9 cellular contexts compared by ENCODE assay signal in the genomic region with DNA sequence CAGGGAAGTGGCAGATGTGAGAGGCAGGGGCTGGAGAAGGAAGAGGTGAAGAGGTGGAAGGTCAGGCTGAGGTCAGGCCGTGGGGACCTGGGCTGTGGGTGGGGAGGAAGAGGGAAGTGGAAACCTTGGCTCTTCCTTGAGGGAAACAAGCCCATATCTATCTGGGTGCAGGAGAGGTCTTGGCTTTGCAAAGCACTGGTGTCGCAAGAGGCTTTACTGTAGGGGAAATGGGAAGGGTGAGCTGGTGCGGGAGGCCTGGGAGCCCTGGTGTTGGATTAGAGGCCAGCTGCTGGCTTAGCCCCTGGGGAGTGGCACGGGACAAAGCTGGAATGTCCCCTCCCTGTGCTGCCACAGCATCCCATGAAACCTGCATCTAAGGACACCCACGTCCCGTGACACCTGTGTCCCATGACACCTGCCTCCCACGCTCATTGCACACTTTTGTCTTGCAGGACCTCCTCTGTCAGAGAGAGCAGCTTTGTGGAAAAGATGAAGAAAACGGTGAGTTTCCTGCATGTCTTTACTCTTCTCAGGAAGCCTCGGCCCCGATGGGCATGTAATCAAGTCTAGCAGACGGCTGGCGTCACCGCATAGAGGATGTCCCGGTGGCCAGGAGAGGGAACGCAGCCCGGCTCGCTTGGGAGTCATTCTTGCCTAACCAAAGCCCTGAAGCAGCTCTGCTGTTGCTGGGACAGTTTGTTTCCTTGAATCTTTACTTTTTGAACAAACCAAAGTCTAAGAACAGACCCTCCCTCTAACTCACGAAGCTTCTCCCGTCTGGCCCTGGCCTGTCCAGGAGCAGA. TPM values are rescaled to one million over a fixed set of nuclear protein-coding genes. Genes with fewer than 3 reads are reported as not detected.
DNase-seq lines count a peak whose midpoint lies in the region; ATAC-seq and TF ChIP-seq lines count a peak whose summit lies in the region.
"Had no signal": no experiment of that assay in that cellular context is flagged by ENCODE, and none has a peak within 500 bp of the region (broad histone marks: within the 10 kb centered on the region; RNA-seq: fewer than 3 reads in every experiment).

No MANE protein-coding gene starts in this region.

- 30 to 38% methylated on average over 5 of the region's 19 CpGs for WGBS in gastroesophageal sphincter (ENCODE audit: low coverage in 1 of 2), 2 donors
- 66% methylated on average over 19 of the region's 19 CpGs for WGBS in prostate gland

- in situ Hi-C loops in G401 (cut with HindIII; ENCODE audit: low sequenced_read_pairs), result no loop called here

- H3K27ac ChIP-seq in RWPE1 (peak overlapping the region; percentile 6; the same call in 1 of the 2 replicates), gastroesophageal sphincter (peak overlapping the region in 3 of 4 donors; percentile 55 to 71 (median 68)), prostate gland (peak overlapping the region; percentile 27 to 30)

- intact Hi-C loops in prostate gland (cut with DNase I), result no loop called here

- ATAC-seq in gastroesophageal sphincter (peak; percentile 77), HG02870 (IDR thresholded peaks at IDR 0.05; ENCODE audit: unreplicated experiment) (no peak)

- H3K9me3 ChIP-seq in gastroesophageal sphincter (no peaks in the 10 kb centered on the region), prostate gland (no peaks in the 10 kb centered on the region)

- H3K27me3 ChIP-seq in gastroesophageal sphincter (no peaks in the 10 kb centered on the region), prostate gland (replicated peaks; ENCODE audit: insufficient read depth) (no peaks in the 10 kb centered on the region)

- DNase-seq in G401 (ENCODE audit: low spot score), result peak; percentile 27
- DNase-seq in RWPE1 (ENCODE audit: low spot score), result no peak
- DNase-seq in prostate gland (ENCODE audit: low spot score), result no peak
- DNase-seq in H4 (ENCODE audit: low spot score), result no peak
- DNase-seq in NCI-H1417 treated with DMSO at 0.1 percent for 48 hours (lab: John Stamatoyannopoulos, UW), result no peak
- no peak for DNase-seq in pons (ENCODE audit: low spot score)
- DNase-seq: activated effector memory CD4-positive, alpha-beta T cell treated with Interleukin-2 at 50 U/mL for 16 hours had no signal

- TF ChIP-seq EP300 in gastroesophageal sphincter (IDR thresholded peaks at IDR 0.05), result no peak

- H3K4me1 ChIP-seq in gastroesophageal sphincter (peaks cover 0 to 54% (median 28%) of the 10 kb centered on the region in 3 donors), prostate gland (replicated peaks) (peaks cover 2% of the 10 kb centered on the region)

- CTCF ChIA-PET in RWPE1 (lab: Yijun Ruan, JAX), result interaction anchor here (0.6 to 1.2 kb wide), 2 partner anchors 14 to 111 kb away, joined by 3 read pairs; no protein-coding TSS in a partner anchor

- TF ChIP-seq POLR2A in gastroesophageal sphincter (IDR thresholded peaks at IDR 0.05) (no peak), prostate gland (IDR thresholded peaks at IDR 0.05) (no peak)

- H3K36me3 ChIP-seq in gastroesophageal sphincter (peaks cover 0 to 31% of the 10 kb centered on the region in 2 donors), prostate gland (no peaks in the 10 kb centered on the region)

- POLR2A ChIA-PET in RWPE1 (lab: Yijun Ruan, JAX; ENCODE audit: low non-redundant PET), result interaction anchor here (0.7 kb wide), 1 partner anchor 66 kb away, joined by 3 read pairs; no protein-coding TSS in a partner anchor

- H3K4me3 ChIP-seq in gastroesophageal sphincter (no peak overlapping the region), prostate gland (no peak overlapping the region)

- TF ChIP-seq CTCF in RWPE1 (conservative IDR thresholded peaks at IDR 0.05; ENCODE audit: low read depth) (no peak), gastroesophageal sphincter (IDR thresholded peaks at IDR 0.05) (peak in 1 of 4 experiments; percentile 30), prostate gland (IDR thresholded peaks at IDR 0.05) (no peak)

RNA-seq across cellular contexts. Expression of a gene that starts 22.2 kb away (rescaled TPM):
- 18.2 and 19.6 TPM in 2 replicates for total RNA-seq in G401 (2014; rRNA removed; shearing (Covaris generic))
- 10 to 100 TPM in 3 of 4 donors, 1 to 10 TPM in 1; 6.2 to 32.4 (median 29.0) TPM for total RNA-seq in gastroesophageal sphincter
- 10 to 100 TPM; 20.2 to 40.8 TPM for total RNA-seq in prostate gland
- 26.0 and 28.7 TPM in 2 replicates for total RNA-seq in H4 (2014; rRNA removed; shearing (Covaris generic))

RNA-seq across cellular contexts. Expression of a gene that starts 57.2 kb away (rescaled TPM):
- total RNA-seq in G401 (2014; rRNA removed; shearing (Covaris generic)), result 44.1 and 73.3 TPM in 2 replicates
- 10 to 100 TPM; 31.5 to 54.3 (median 47.7) TPM for total RNA-seq in gastroesophageal sphincter
- 100 to 1,000 TPM in 1 of 2 donors, 10 to 100 TPM in 1; 88.0 to 136 TPM for total RNA-seq in prostate gland
- 118 and 121 TPM in 2 replicates for total RNA-seq in H4 (2014; rRNA removed; shearing (Covaris generic))

Comparison
In these comparisons a context has a peak if more than half of its experiments do, and no peak if none do; other contexts are left out.
1. H3K27ac ChIP-seq: peak in every context shown above with its lines; median percentile 68 in gastroesophageal sphincter; 28 in prostate gland; 6 in RWPE1.